In genomic region chr13:84132491-84132890, GRCh38 we compare ENCODE assay signal across 13 cellular contexts.
A peak's percentile ranks its signal among the peaks of the same experiment; 100 is the strongest.
DNase-seq lines count a peak whose midpoint lies in the region; ATAC-seq, FAIRE-seq and TF ChIP-seq lines count a peak whose summit lies in the region.
"Had no signal": no experiment of that assay in that cellular context is flagged by ENCODE, and none has a peak within 500 bp of the region (broad histone marks: within the 10 kb centered on the region; RNA-seq: fewer than 3 reads in every experiment).

No MANE protein-coding gene starts in this region.

- H3K36me3 Mint-ChIP-seq in CD4-positive, alpha-beta memory T cell, result no peaks in the 10 kb centered on the region

- TF ChIP-seq CTCF in C4-2B (conservative IDR thresholded peaks at IDR 0.05), result peak; percentile 10
- TF ChIP-seq CTCF in H1 (IDR thresholded peaks at IDR 0.05; ENCODE audit: control extremely low read depth in 1 of 3, insufficient read depth in 1 of 3, low read depth in 1 of 3, low read length in 3 of 3), result peak in 2 of 3 experiments; percentile 10; a peak in 1 of 4 replicates

- FAIRE-seq in H1 (lab: Jason Lieb, UNC), result no peak
- FAIRE-seq: A549 had no signal

- DNase-seq in NCI-H82 (lab: John Stamatoyannopoulos, UW) (peak; percentile 59), H1 (ENCODE audit: low read depth in 1 of 2, low spot score in 2 of 2) (no peak), NCI-H748 (lab: John Stamatoyannopoulos, UW; ENCODE audit: unreplicated experiment) (no peak)
- no peak for DNase-seq in CD4-positive, alpha-beta memory T cell
- DNase-seq: DMS53, GF-D8, GM23248 had no signal

- no peaks in the 10 kb centered on the region for H3K79me2 ChIP-seq in H1 (ENCODE audit: control insufficient read depth in 1 of 2, insufficient read depth in 2 of 2, low read length in 2 of 2)

- no peak overlapping the region for H3K14ac ChIP-seq in H1 (ENCODE audit: insufficient read length)

- H3K4me3 Mint-ChIP-seq in CD4-positive, alpha-beta memory T cell, result no peak overlapping the region

- H3K4me2 ChIP-seq in H1 (ENCODE audit: insufficient read depth in 1 of 2, low read depth in 2 of 2, low read length in 2 of 2), result no peak overlapping the region
- H3K4me2 ChIP-seq: A549 had no signal

- intact Hi-C loops in CD4-positive, alpha-beta memory T cell (cut with micrococcal nuclease), result no loop called here

- no peaks in the 10 kb centered on the region for H3K9me3 ChIP-seq in H1 (ENCODE audit: insufficient read depth in 2 of 2, low read depth in 1 of 2, low read length in 1 of 2)
- no peaks in the 10 kb centered on the region for H3K9me3 ChIP-seq in CD4-positive, alpha-beta memory T cell (ENCODE audit: control insufficient read depth in 1 of 2, low read length in 2 of 2)
- H3K9me3 ChIP-seq: A549, HAP-1 had no signal

- H2BK12ac ChIP-seq in H1 (ENCODE audit: low read depth, low read length), result no peak overlapping the region

- no peaks in the 10 kb centered on the region for H3K9me3 Mint-ChIP-seq in CD4-positive, alpha-beta memory T cell

- CTCF ChIA-PET in H1 (lab: Charles Lee; ENCODE audit: partially characterized antibody), result interaction anchor here (1.9 kb wide), 1 partner anchor 11 kb away, joined by 6 read pairs; no protein-coding TSS in a partner anchor
- CTCF ChIA-PET in CD4-positive, alpha-beta memory T cell (lab: Charles Lee; ENCODE audit: partially characterized antibody), result no interaction called here

- H3K27me3 Mint-ChIP-seq in CD4-positive, alpha-beta memory T cell, result peaks cover 0 to 1% of the 10 kb centered on the region in 2 donors

- no peak overlapping the region for H3K23ac ChIP-seq in H1 (ENCODE audit: insufficient read length)

- H3K9ac ChIP-seq in H1 (replicated peaks in 1 of 4; ENCODE audit: extremely low read depth in 1 of 4, low read depth in 3 of 4, low read length in 3 of 4), result no peak overlapping the region
- H3K9ac ChIP-seq: GM23248 had no signal

- no peak overlapping the region for H4K5ac ChIP-seq in H1 (ENCODE audit: insufficient read length, low read depth, low read length)

- H4K20me1 ChIP-seq in H1 (replicated peaks in 1 of 2; ENCODE audit: control insufficient read depth in 1 of 2, insufficient read depth in 2 of 2, low read length in 2 of 2), result no peaks in the 10 kb centered on the region

- no peaks in the 10 kb centered on the region for H3K4me1 ChIP-seq in H1 (replicated peaks in 1 of 4; ENCODE audit: control insufficient read depth in 3 of 4, insufficient read depth in 4 of 4, low read length in 3 of 4)
- peaks cover 17% of the 10 kb centered on the region for H3K4me1 ChIP-seq in CD4-positive, alpha-beta memory T cell (ENCODE audit: insufficient read depth, low read length)
- H3K4me1 ChIP-seq: A549, HAP-1 had no signal

- no peak overlapping the region for H2BK120ac ChIP-seq in H1 (replicated peaks; ENCODE audit: low read depth, low read length)

- no peaks in the 10 kb centered on the region for H3K23me2 ChIP-seq in H1 (ENCODE audit: low read depth, low read length)

- H3K79me1 ChIP-seq in H1 (ENCODE audit: low read depth, low read length), result no peaks in the 10 kb centered on the region

- H2BK5ac ChIP-seq in H1 (ENCODE audit: low read depth, low read length), result no peak overlapping the region

- H3K36me3 ChIP-seq in H1 (ENCODE audit: control insufficient read depth in 2 of 4, insufficient read depth in 4 of 4, low read length in 3 of 4), result no peaks in the 10 kb centered on the region
- no peaks in the 10 kb centered on the region for H3K36me3 ChIP-seq in CD4-positive, alpha-beta memory T cell (ENCODE audit: insufficient read depth, low read length)
- H3K36me3 ChIP-seq: HAP-1 had no signal

- no peak overlapping the region for H4K8ac ChIP-seq in H1 (ENCODE audit: extremely low read depth, insufficient read depth, low read length)

- H3K27ac ChIP-seq in C4-2B (no peak overlapping the region), H1 (ENCODE audit: low read depth, low read length) (no peak overlapping the region)
- no peak overlapping the region for H3K27ac ChIP-seq in CD4-positive, alpha-beta memory T cell (ENCODE audit: low read depth, low read length)
- H3K27ac ChIP-seq: A549, GM23248, HL-60 had no signal

- H2AK5ac ChIP-seq in H1 (ENCODE audit: low read depth, low read length), result no peak overlapping the region

- TF ChIP-seq EP300 in H1 (IDR thresholded peaks at IDR 0.05; ENCODE audit: borderline replicate concordance in 1 of 2, low read depth in 2 of 2, low read length in 2 of 2), result no peak

- H2BK15ac ChIP-seq in H1 (ENCODE audit: low read length), result no peak overlapping the region

- no peak overlapping the region for H3K56ac ChIP-seq in H1 (replicated peaks; ENCODE audit: insufficient read length, low read depth, low read length)

- H3K4me1 Mint-ChIP-seq in CD4-positive, alpha-beta memory T cell, result peaks cover 14 to 21% (median 17%) of the 10 kb centered on the region in 4 donors

- H3K27me3 ChIP-seq in H1 (replicated peaks in 1 of 4; ENCODE audit: control insufficient read depth in 3 of 4, extremely low read depth in 1 of 4, insufficient read depth in 3 of 4, low read length in 3 of 4), result no peaks in the 10 kb centered on the region
- no peaks in the 10 kb centered on the region for H3K27me3 ChIP-seq in CD4-positive, alpha-beta memory T cell (ENCODE audit: insufficient read depth, low read length)

- no peak overlapping the region for H4K91ac ChIP-seq in H1 (replicated peaks; ENCODE audit: insufficient read length, low read length)

- H3K4ac ChIP-seq in H1 (replicated peaks; ENCODE audit: insufficient read length, low read depth, low read length), result no peak overlapping the region

- peak; percentile 51 to 55 for TF ChIP-seq RAD21 in H1 (IDR thresholded peaks at IDR 0.05 in 1 of 2, conservative IDR thresholded peaks at IDR 0.05 in 1 of 2; ENCODE audit: low read depth in 2 of 2, low read length in 2 of 2)

- no peak overlapping the region for H2AFZ ChIP-seq in H1 (ENCODE audit: low read length)
- H2AFZ ChIP-seq: GM23248 had no signal

- no peak overlapping the region for H3K4me3 ChIP-seq in H1 (ENCODE audit: extremely low read depth in 1 of 4, insufficient read depth in 2 of 4, low read depth in 3 of 4, low read length in 4 of 4)
- H3K4me3 ChIP-seq in CD4-positive, alpha-beta memory T cell (ENCODE audit: low read length in 2 of 2), result no peak overlapping the region
- H3K4me3 ChIP-seq: A549, GM23248, HAP-1 had no signal

- no peak for TF ChIP-seq POLR2A in H1 (IDR thresholded peaks at IDR 0.05; ENCODE audit: control extremely low read depth in 1 of 2, low read depth in 2 of 2, low read length in 2 of 2)

- ATAC-seq in GM21576 (IDR thresholded peaks at IDR 0.05; ENCODE audit: unreplicated experiment), result no peak
- no peak for ATAC-seq in GM18870 (IDR thresholded peaks at IDR 0.05; ENCODE audit: unreplicated experiment)
- ATAC-seq: A549 had no signal

- H2BK20ac ChIP-seq in H1 (ENCODE audit: low read length), result no peak overlapping the region

- no peak overlapping the region for H3K27ac Mint-ChIP-seq in CD4-positive, alpha-beta memory T cell

- H3K18ac ChIP-seq in H1 (ENCODE audit: extremely low read depth, low read length), result no peak overlapping the region

- POLR2A ChIA-PET in H1 (lab: Charles Lee; ENCODE audit: partially characterized antibody), result no interaction called here
- POLR2A ChIA-PET in CD4-positive, alpha-beta memory T cell (lab: Charles Lee; ENCODE audit: partially characterized antibody), result no interaction called here

TF ChIP-seq in H1, 55 proteins besides CTCF, POLR2A, EP300 and RAD21:
- TF ChIP-seq POLR2AphosphoS5 (IDR thresholded peaks at IDR 0.05; ENCODE audit: low read depth, low read length), result no peak
- TF ChIP-seq FOSL1 (IDR thresholded peaks at IDR 0.05; ENCODE audit: insufficient read depth, low read depth, low read length), result no peak
- TF ChIP-seq PHF8 (conservative IDR thresholded peaks at IDR 0.05; ENCODE audit: low read depth, low read length), result no peak
- TF ChIP-seq HDAC6 (IDR thresholded peaks at IDR 0.05; ENCODE audit: low read depth, low read length), result no peak
- no peak for TF ChIP-seq SP4 (IDR thresholded peaks at IDR 0.05; ENCODE audit: low read length)
